ENCODE assay signal across 22 cellular contexts in the genomic region with DNA sequence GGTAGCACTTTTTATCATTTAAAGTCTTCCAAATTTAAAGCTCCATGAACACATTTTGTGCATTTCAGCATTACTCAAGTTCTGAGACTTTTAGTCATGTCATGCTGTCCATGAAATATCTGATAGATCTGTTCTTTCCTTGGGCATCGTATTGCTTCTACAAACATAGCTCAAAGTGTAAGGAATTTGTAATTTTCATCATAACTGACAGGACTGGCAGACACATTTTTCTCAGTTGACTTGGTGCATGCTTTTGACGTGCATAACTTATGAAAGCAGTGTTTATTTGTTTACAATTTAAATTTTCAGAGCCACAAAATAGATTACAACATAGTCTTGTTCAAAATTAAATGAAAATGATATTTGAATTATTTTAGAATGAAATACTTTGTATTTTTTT.
DNase-seq lines count a peak whose midpoint lies in the region; ATAC-seq, FAIRE-seq and TF ChIP-seq lines count a peak whose summit lies in the region.
"Had no signal": no experiment of that assay in that cellular context is flagged by ENCODE, and none has a peak within 500 bp of the region (broad histone marks: within the 10 kb centered on the region; RNA-seq: fewer than 3 reads in every experiment).

No MANE protein-coding gene starts in this region.

- no peaks in the 10 kb centered on the region for H3K27me3 Mint-ChIP-seq in astrocyte (ENCODE audit: low read depth, unreplicated experiment)
- H3K27me3 Mint-ChIP-seq: B cell; CD4-positive, CD25-positive, alpha-beta regulatory T cell; CD8-positive, alpha-beta memory T cell had no signal

- H3K4me3 Mint-ChIP-seq in astrocyte (ENCODE audit: unreplicated experiment), result no peak overlapping the region
- H3K4me3 Mint-ChIP-seq: B cell; CD4-positive, CD25-positive, alpha-beta regulatory T cell; CD8-positive, alpha-beta memory T cell; H9 had no signal

- H3K36me3 Mint-ChIP-seq in astrocyte (ENCODE audit: low read depth, unreplicated experiment), result no peaks in the 10 kb centered on the region
- H3K36me3 Mint-ChIP-seq: CD4-positive, CD25-positive, alpha-beta regulatory T cell; CD8-positive, alpha-beta memory T cell had no signal

- no peaks in the 10 kb centered on the region for H4K20me1 ChIP-seq in PC-3 (ENCODE audit: low read length)
- H4K20me1 ChIP-seq in astrocyte (ENCODE audit: insufficient read depth, low read length), result no peaks in the 10 kb centered on the region

- H3K27ac ChIP-seq in PC-3 (ENCODE audit: low read length) (no peak overlapping the region), astrocyte (ENCODE audit: low read depth, low read length) (no peak overlapping the region)
- H3K27ac ChIP-seq: HL-60 had no signal

- intact Hi-C loops in PC-3 (cut with micrococcal nuclease), result no loop called here

- H3K79me2 ChIP-seq in PC-3 (ENCODE audit: low read length), result no peaks in the 10 kb centered on the region
- H3K79me2 ChIP-seq in astrocyte (ENCODE audit: insufficient read depth, low read length), result no peaks in the 10 kb centered on the region

- H3K4me1 ChIP-seq in PC-3 (ENCODE audit: insufficient read depth, low read length), result no peaks in the 10 kb centered on the region
- no peaks in the 10 kb centered on the region for H3K4me1 ChIP-seq in astrocyte (ENCODE audit: insufficient read depth, low read length)
- H3K4me1 ChIP-seq: Caco-2 had no signal

- CTCF ChIA-PET in PC-3 (lab: Charles Lee), result no interaction called here

- no peak overlapping the region for H3K4me3 ChIP-seq in PC-3 (ENCODE audit: low read length)
- no peak overlapping the region for H3K4me3 ChIP-seq in astrocyte (ENCODE audit: insufficient read depth, low read depth, low read length)
- H3K4me3 ChIP-seq: K562 had no signal

- H3F3A ChIP-seq in PC-3 (ENCODE audit: low read length, unreplicated experiment), result no peaks in the 10 kb centered on the region

- no peak for TF ChIP-seq CTCF in PC-3 (conservative IDR thresholded peaks at IDR 0.05; ENCODE audit: low read depth, low read length)
- no peak for TF ChIP-seq CTCF in astrocyte (IDR thresholded peaks at IDR 0.05; ENCODE audit: insufficient read depth, low read depth, low read length)

- no TSS peak for BruUV-seq in PC-3 (replicated peaks; lab: Mats Ljungman, UMichigan)

- no peak for ATAC-seq in PC-3
- ATAC-seq in HG03521 (IDR thresholded peaks at IDR 0.05; ENCODE audit: unreplicated experiment), result no peak
- ATAC-seq in GM21717 (IDR thresholded peaks at IDR 0.05; ENCODE audit: unreplicated experiment), result no peak
- ATAC-seq: K562 had no signal

- H3K36me3 ChIP-seq in PC-3 (ENCODE audit: low read depth, low read length) (no peaks in the 10 kb centered on the region), astrocyte (ENCODE audit: insufficient read depth, low read length) (no peaks in the 10 kb centered on the region)

- H3K27ac Mint-ChIP-seq in astrocyte (ENCODE audit: unreplicated experiment), result no peak overlapping the region
- H3K27ac Mint-ChIP-seq: B cell; CD4-positive, CD25-positive, alpha-beta regulatory T cell; CD8-positive, alpha-beta memory T cell; H9 had no signal

- POLR2A ChIA-PET in PC-3 (lab: Charles Lee; ENCODE audit: unreplicated experiment), result no interaction called here

- no peaks in the 10 kb centered on the region for H3K9me3 Mint-ChIP-seq in astrocyte (ENCODE audit: unreplicated experiment)
- H3K9me3 Mint-ChIP-seq: H9 had no signal

- no peaks in the 10 kb centered on the region for H3K9me2 ChIP-seq in PC-3 (replicated peaks; ENCODE audit: low read length)

- H2AFZ ChIP-seq in PC-3 (ENCODE audit: low read length), result no peak overlapping the region
- H2AFZ ChIP-seq in astrocyte (ENCODE audit: low read depth, low read length), result no peak overlapping the region

- H3K4me2 ChIP-seq in PC-3 (ENCODE audit: low read length) (no peak overlapping the region), astrocyte (ENCODE audit: low read length) (no peak overlapping the region)

- peak; percentile 52 for DNase-seq in HCEC 1CT
- DNase-seq in PC-3, result peak; percentile 18
- peak; percentile 26 for DNase-seq in astrocyte (ENCODE audit: low read depth)
- DNase-seq in fibroblast of peridontal ligament (ENCODE audit: extremely low read depth), result peak; percentile 34
- no peak for DNase-seq in COLO829 (ENCODE audit: low spot score)
- no peak for DNase-seq in NCI-H187 (lab: John Stamatoyannopoulos, UW)
- DNase-seq: 8988T; C1 segment of cervical spinal cord; Caco-2; CD4-positive, CD25-positive, alpha-beta regulatory T cell; CD8-positive, alpha-beta memory T cell; H9; IMR-90 had no signal

- H3K9me3 ChIP-seq in PC-3 (ENCODE audit: low read length), result no peaks in the 10 kb centered on the region
- H3K9me3 ChIP-seq in astrocyte (ENCODE audit: insufficient read depth, low read depth, low read length), result no peaks in the 10 kb centered on the region
- H3K9me3 ChIP-seq: Caco-2 had no signal

- H3K4me1 Mint-ChIP-seq in astrocyte (ENCODE audit: low read depth, unreplicated experiment), result no peaks in the 10 kb centered on the region
- H3K4me1 Mint-ChIP-seq: B cell; CD4-positive, CD25-positive, alpha-beta regulatory T cell; CD8-positive, alpha-beta memory T cell; H9 had no signal

- H3K9ac ChIP-seq in PC-3 (ENCODE audit: low read length), result no peak overlapping the region
- H3K9ac ChIP-seq in astrocyte (ENCODE audit: low read length), result no peak overlapping the region

- no peaks in the 10 kb centered on the region for H3K27me3 ChIP-seq in PC-3 (ENCODE audit: low read length)
- no peaks in the 10 kb centered on the region for H3K27me3 ChIP-seq in astrocyte (ENCODE audit: insufficient read depth, low read length)

- no peak for FAIRE-seq in astrocyte (lab: Jason Lieb, UNC)
- FAIRE-seq: D721Med, G401.6, GM12891, H1, K562 had no signal

Comparison
In these comparisons a context has a peak if more than half of its experiments do, and no peak if none do; other contexts are left out.
1. DNase-seq: peak in HCEC 1CT (single experiment), PC-3 (single experiment), astrocyte (single experiment) and fibroblast of peridontal ligament (single experiment); none in COLO829 (single experiment) and NCI-H187 (0 of 2).